Comparison of ENCODE assay signal across 21 cellular contexts in the genomic region with DNA sequence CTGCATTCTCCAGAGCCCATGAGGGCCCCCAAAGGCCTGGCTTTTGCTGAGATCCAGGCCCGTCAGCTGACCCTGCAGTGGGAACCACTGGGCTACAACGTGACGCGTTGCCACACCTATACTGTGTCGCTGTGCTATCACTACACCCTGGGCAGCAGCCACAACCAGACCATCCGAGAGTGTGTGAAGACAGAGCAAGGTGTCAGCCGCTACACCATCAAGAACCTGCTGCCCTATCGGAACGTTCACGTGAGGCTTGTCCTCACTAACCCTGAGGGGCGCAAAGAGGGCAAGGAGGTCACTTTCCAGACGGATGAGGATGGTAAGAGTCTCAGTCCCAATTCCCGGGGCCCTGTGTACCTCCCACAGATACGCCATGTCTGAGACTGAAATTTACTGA.
"Had no signal": no experiment of that assay in that cellular context is flagged by ENCODE, and none has a peak within 500 bp of the region (broad histone marks: within the 10 kb centered on the region; RNA-seq: fewer than 3 reads in every experiment).

No MANE protein-coding gene starts in this region.

- H3K27ac Mint-ChIP-seq: natural killer cell; progenitor cell of endocrine pancreas; stimulated activated memory B cell treated with anti-CD40 and anti-IgM and Interleukin-4, amounts not matched to agents 10 μg/mL and 1 μg/mL and 100 μg/mL, for 72 hours; type B pancreatic cell had no signal

- H3K36me3 ChIP-seq: neutrophil, spleen had no signal

- H3K4me3 ChIP-seq: coronary artery, gastrocnemius medialis, lower lobe of right lung, pancreas, skin epidermis, spleen, testis, tibial artery had no signal

- H3K27me3 ChIP-seq: gastrocnemius medialis, pancreas, testis, tibial artery had no signal

- H3K36me3 Mint-ChIP-seq: natural killer cell; stimulated activated memory B cell treated with anti-CD40 and anti-IgM and Interleukin-4, amounts not matched to agents 10 μg/mL and 1 μg/mL and 100 μg/mL, for 72 hours had no signal

- H3K9me3 Mint-ChIP-seq: natural killer cell, type B pancreatic cell had no signal

- H3K9me3 ChIP-seq: gastrocnemius medialis, lower lobe of right lung, neutrophil, pancreas, testis, tibial artery had no signal

- ATAC-seq: esophagus mucosa; gastrocnemius medialis; left ventricle myocardium superior; lower lobe of right lung; natural killer cell; pancreas; stimulated activated memory B cell treated with anti-CD40 and anti-IgM and Interleukin-4, amounts not matched to agents 10 μg/mL and 1 μg/mL and 100 μg/mL, for 72 hours; stimulated activated naive CD8-positive, alpha-beta T cell treated with anti-CD3 and anti-CD28 coated beads, Interleukin-15, Interleukin-2, amounts not matched to agents 100 U/mL and 50 U/mL, for 24 hours had no signal

- DNase-seq: dermis blood vessel endothelial cell; foreskin fibroblast; gastrocnemius medialis; left ventricle myocardium superior; lower lobe of right lung; natural killer cell; spleen; stimulated activated CD4-positive, alpha-beta T cell treated with anti-CD3 and anti-CD28 coated beads, Interleukin-4, amount 100 ng/mL, for 4 hours; stimulated activated naive CD8-positive, alpha-beta T cell treated with anti-CD3 and anti-CD28 coated beads, Interleukin-15, Interleukin-2, amounts not matched to agents 100 U/mL and 50 U/mL, for 24 hours; substantia nigra; testis had no signal

- H3K27me3 Mint-ChIP-seq: progenitor cell of endocrine pancreas, type B pancreatic cell had no signal

- H3K27ac ChIP-seq: coronary artery, epithelial cell of prostate, gastrocnemius medialis, lower lobe of right lung, neutrophil, pancreas, skin epidermis, spleen, testis, tibial artery had no signal

- H3K4me1 Mint-ChIP-seq: natural killer cell; stimulated activated memory B cell treated with anti-CD40 and anti-IgM and Interleukin-4, amounts not matched to agents 10 μg/mL and 1 μg/mL and 100 μg/mL, for 72 hours had no signal

- H3K4me1 ChIP-seq: spleen had no signal

- H3K4me3 Mint-ChIP-seq: natural killer cell; stimulated activated memory B cell treated with anti-CD40 and anti-IgM and Interleukin-4, amounts not matched to agents 10 μg/mL and 1 μg/mL and 100 μg/mL, for 72 hours; type B pancreatic cell had no signal
